17 cellular contexts compared by ENCODE assay signal in the genomic region with DNA sequence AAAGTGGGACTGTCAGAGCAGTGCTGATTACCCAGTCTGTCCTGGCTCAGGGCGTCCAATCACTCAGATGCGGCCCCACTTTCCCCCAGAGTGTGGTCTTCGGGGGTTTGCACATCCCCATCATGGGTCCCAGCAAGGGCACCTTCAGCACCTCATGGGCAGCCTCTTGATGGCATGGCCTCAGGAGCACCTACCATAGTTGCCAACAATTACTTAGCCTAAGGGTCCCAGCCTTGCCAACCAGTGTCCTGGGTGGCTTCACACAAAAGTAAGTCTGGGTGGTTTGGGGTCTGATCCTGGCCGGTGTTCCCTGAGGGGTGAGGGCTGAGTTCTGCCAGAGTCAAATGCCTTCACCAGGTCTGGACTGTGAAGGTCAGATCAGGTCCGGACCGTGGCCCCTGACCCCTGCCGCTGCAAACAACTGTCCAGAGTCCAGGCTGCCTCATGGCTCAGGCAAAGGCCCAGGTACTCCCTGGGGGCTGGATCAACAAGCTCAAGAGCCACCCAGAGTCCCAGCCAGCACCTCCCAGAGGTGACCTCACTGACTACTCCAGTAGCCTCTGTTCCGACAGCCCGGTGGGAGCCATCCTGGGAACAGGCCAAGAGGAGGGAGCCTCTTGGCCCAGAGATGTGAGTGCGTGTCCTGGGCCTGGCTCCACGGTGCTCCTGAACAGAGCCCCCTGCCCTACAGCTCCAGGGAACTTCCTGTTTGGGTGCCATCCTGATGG.
"Had no signal": no experiment of that assay in that cellular context is flagged by ENCODE, and none has a peak within 500 bp of the region (broad histone marks: within the 10 kb centered on the region; RNA-seq: fewer than 3 reads in every experiment).

No MANE protein-coding gene starts in this region.

- H3K27ac ChIP-seq: WERI-Rb-1 had no signal

- H3K4me3 Mint-ChIP-seq: activated naive CD4-positive, alpha-beta T cell treated with anti-CD3 and anti-CD28 coated beads for 36 hours; activated T-helper 17 cell treated with anti-CD3 and anti-CD28 coated beads, Interleukin-2, amount 50 U/mL, for 72 hours; endodermal cell; immature natural killer cell; nephron had no signal

- H3K9me3 ChIP-seq: mucosa of descending colon, tibial nerve had no signal

- H3K4me3 ChIP-seq: mucosa of descending colon, tibial nerve had no signal

- H3K9me3 Mint-ChIP-seq: activated naive CD4-positive, alpha-beta T cell treated with anti-CD3 and anti-CD28 coated beads for 36 hours; activated T-helper 17 cell treated with anti-CD3 and anti-CD28 coated beads, Interleukin-2, amount 50 U/mL, for 72 hours; endodermal cell; immature natural killer cell; nephron had no signal

- DNase-seq: activated CD4-positive, alpha-beta T cell treated with anti-CD3 and anti-CD28 coated beads for 48 hours; activated CD8-positive, alpha-beta memory T cell treated with anti-CD3 and anti-CD28 coated beads for 24 hours; activated naive CD4-positive, alpha-beta T cell treated with anti-CD3 and anti-CD28 coated beads for 36 hours; activated T-cell treated with anti-CD3 and anti-CD28 coated beads for 4 hours; endodermal cell; erythroblast; immature natural killer cell; left cardiac atrium; mammary epithelial cell; mucosa of descending colon; stimulated activated CD4-positive, alpha-beta T cell treated with anti-CD3 and anti-CD28 coated beads, Interleukin-15, amount 100 ng/mL, for 24 hours; stimulated activated CD4-positive, alpha-beta T cell treated with anti-CD3 and anti-CD28 coated beads, Interleukin-4, amount 100 ng/mL, for 24 hours; T-helper 1 cell; WERI-Rb-1 had no signal

- ATAC-seq: activated T-helper 17 cell treated with anti-CD3 and anti-CD28 coated beads, Interleukin-2, amount 50 U/mL, for 72 hours; left cardiac atrium; mucosa of descending colon had no signal

- H3K36me3 ChIP-seq: tibial nerve, WERI-Rb-1 had no signal

- H3K27ac Mint-ChIP-seq: activated naive CD4-positive, alpha-beta T cell treated with anti-CD3 and anti-CD28 coated beads for 36 hours; activated T-helper 17 cell treated with anti-CD3 and anti-CD28 coated beads, Interleukin-2, amount 50 U/mL, for 72 hours; endodermal cell; immature natural killer cell had no signal

- H3K27me3 ChIP-seq: tibial nerve had no signal

- H3K4me1 Mint-ChIP-seq: activated T-helper 17 cell treated with anti-CD3 and anti-CD28 coated beads, Interleukin-2, amount 50 U/mL, for 72 hours; endodermal cell had no signal
